In genomic region chr4:38873290-38873949, GRCh38 we compare ENCODE assay signal across 12 cellular contexts. TPM values are rescaled to one million over a fixed set of nuclear protein-coding genes. Genes with fewer than 3 reads are reported as not detected.
DNase-seq lines count a peak whose midpoint lies in the region; ATAC-seq and TF ChIP-seq lines count a peak whose summit lies in the region.
"Had no signal": no experiment of that assay in that cellular context is flagged by ENCODE, and none has a peak within 500 bp of the region (broad histone marks: within the 10 kb centered on the region; RNA-seq: fewer than 3 reads in every experiment).

No MANE protein-coding gene starts in this region.

- DNase-seq in HCT116 (ENCODE audit: low read depth, low spot score) (no peak), OCI-M1 (lab: John Stamatoyannopoulos, UW) (peak; percentile 26), foreskin melanocyte (peak; percentile 55), GOT3 (lab: John Stamatoyannopoulos, UW) (no peak), NCI-H187 (lab: John Stamatoyannopoulos, UW) (no peak)
- no peak for DNase-seq in activated effector memory CD4-positive, alpha-beta T cell treated with Interleukin-2 at 50 U/mL for 16 hours
- DNase-seq: activated CD4-positive, alpha-beta T cell treated with anti-CD3 and anti-CD28 coated beads for 1 hour; activated naive CD4-positive, alpha-beta T cell; left cardiac atrium had no signal

- CTCF ChIA-PET in HCT116 (lab: Charles Lee), result interaction anchor here (0.9 to 1.8 kb wide), 2 partner anchors 13 to 114 kb away, joined by 3 to 5 read pairs; no protein-coding TSS in a partner anchor

- H3K9me2 ChIP-seq in HCT116 (ENCODE audit: insufficient read depth), result no peaks in the 10 kb centered on the region

- H3K27ac ChIP-seq in HCT116 (ENCODE audit: low read depth, low read length) (no peak overlapping the region), subcutaneous abdominal adipose tissue (ENCODE audit: low read depth, low read length) (peak overlapping the region; percentile 12)
- H3K27ac ChIP-seq: SK-N-MC had no signal

- no peak overlapping the region for H2AFZ ChIP-seq in HCT116 (ENCODE audit: low read depth, low read length, poor library complexity, severe bottlenecking)

- H3K9ac ChIP-seq in HCT116 (ENCODE audit: low read length) (no peak overlapping the region), subcutaneous abdominal adipose tissue (ENCODE audit: low read length in 5 of 5) (no peak overlapping the region)

- peaks cover 18% of the 10 kb centered on the region; the same call in 1 of the 2 replicates for H3K79me2 ChIP-seq in HCT116 (ENCODE audit: insufficient read depth, low read length)

- TF ChIP-seq CTCF in HCT116 (IDR thresholded peaks at IDR 0.05 in 2 of 3, conservative IDR thresholded peaks at IDR 0.05 in 1 of 3; ENCODE audit: borderline replicate concordance in 1 of 3, insufficient read depth in 1 of 3, low read depth in 2 of 3, low read length in 2 of 3), result peak in 2 of 3 experiments; percentile 11 to 32; a peak in 1 of 6 replicates

- POLR2A ChIA-PET in HCT116 (lab: Charles Lee), result no interaction called here

- intact Hi-C loops in HCT116 (cut with micrococcal nuclease), result no loop called here

- no peaks in the 10 kb centered on the region for H4K20me1 ChIP-seq in HCT116 (ENCODE audit: insufficient read depth)

- TF ChIP-seq POLR2A in HCT116 (IDR thresholded peaks at IDR 0.05; ENCODE audit: borderline replicate concordance, extremely low read depth, insufficient read depth, insufficient read length), result no peak

- H3K4me3 ChIP-seq in HCT116 (replicated peaks in 1 of 2; ENCODE audit: low read depth in 1 of 2, low read length in 2 of 2), result no peak overlapping the region
- H3K4me3 ChIP-seq in subcutaneous abdominal adipose tissue (ENCODE audit: low read depth in 1 of 5, low read length in 5 of 5), result no peak overlapping the region
- H3K4me3 ChIP-seq: SK-N-MC had no signal

- no TSS peak for BruUV-seq in HCT116 (replicated peaks; lab: Mats Ljungman, UMichigan)

- ATAC-seq in HCT116, result peak; percentile 71
- no peak for ATAC-seq in HG03521 (IDR thresholded peaks at IDR 0.05; ENCODE audit: unreplicated experiment)
- ATAC-seq: left cardiac atrium had no signal

- RAD21 ChIA-PET in HCT116 (lab: Charles Lee; ENCODE audit: low non-redundant PET in 1 of 2, low total read pairs in 2 of 2, uncharacterized antibody in 2 of 2, unreplicated experiment in 2 of 2), result no interaction called here

- H3K36me3 ChIP-seq in HCT116 (ENCODE audit: control insufficient read depth in 1 of 2, insufficient read depth in 2 of 2, low read length in 2 of 2) (0 out of 4 replicates have a peak, but pooled peaks cover 0 to 4% of the 10 kb centered on the region in 2 experiments), subcutaneous abdominal adipose tissue (ENCODE audit: control insufficient read depth in 5 of 5, insufficient read depth in 5 of 5, low read length in 5 of 5) (peaks cover 8 to 24% (median 16%) of the 10 kb centered on the region in 5 donors)

- H3K27me3 ChIP-seq in HCT116 (ENCODE audit: insufficient read depth, low read length), result no peaks in the 10 kb centered on the region
- no peaks in the 10 kb centered on the region for H3K27me3 ChIP-seq in subcutaneous abdominal adipose tissue (ENCODE audit: control insufficient read depth in 5 of 5, insufficient read depth in 4 of 5, low read length in 5 of 5)

- H3K4me2 ChIP-seq in HCT116 (ENCODE audit: low read length), result no peak overlapping the region

- no peak for TF ChIP-seq RAD21 in HCT116 (IDR thresholded peaks at IDR 0.05; ENCODE audit: low read depth)

- H3K9me3 ChIP-seq in HCT116 (ENCODE audit: control insufficient read depth in 1 of 2, insufficient read depth in 1 of 2, low read depth in 1 of 2, low read length in 2 of 2) (no peaks in the 10 kb centered on the region), subcutaneous abdominal adipose tissue (ENCODE audit: control insufficient read depth in 5 of 5, low read length in 5 of 5) (no peaks in the 10 kb centered on the region)

- H3K4me1 ChIP-seq in HCT116 (ENCODE audit: control insufficient read depth in 1 of 2, insufficient read depth in 2 of 2, low read length in 2 of 2), result peaks cover 0 to 9% of the 10 kb centered on the region in 2 experiments; a peak in 3 of 4 replicates
- peaks cover 0 to 34% (median 29%) of the 10 kb centered on the region in 5 donors for H3K4me1 ChIP-seq in subcutaneous abdominal adipose tissue (ENCODE audit: control insufficient read depth in 5 of 5, insufficient read depth in 5 of 5, low read length in 5 of 5)

TF ChIP-seq in HCT116, 20 proteins besides CTCF, POLR2A, EP300 and RAD21:
- TF ChIP-seq YY1 (IDR thresholded peaks at IDR 0.05; ENCODE audit: extremely low read depth, insufficient replicate concordance, low read depth, low read length), result no peak
- no peak for TF ChIP-seq CBX3 (IDR thresholded peaks at IDR 0.05; ENCODE audit: low read depth)
- no peak for TF ChIP-seq EZH2phosphoT487 (IDR thresholded peaks at IDR 0.05; ENCODE audit: borderline replicate concordance)
- no peak for TF ChIP-seq MAX (IDR thresholded peaks at IDR 0.05)
- no peak for TF ChIP-seq TCF7L2 (IDR thresholded peaks at IDR 0.05; ENCODE audit: borderline replicate concordance, extremely low read depth, insufficient read depth, insufficient read length)
- no peak for TF ChIP-seq ZFX (IDR thresholded peaks at IDR 0.05)
- no peak for TF ChIP-seq EGR1 (IDR thresholded peaks at IDR 0.05; ENCODE audit: low read depth)
- no peak for TF ChIP-seq ELF1 (IDR thresholded peaks at IDR 0.05; ENCODE audit: borderline replicate concordance, low read depth)
- no peak for TF ChIP-seq ZBTB33 (IDR thresholded peaks at IDR 0.05; ENCODE audit: extremely low read depth, insufficient replicate concordance, low read length)
- no peak for TF ChIP-seq JUND (IDR thresholded peaks at IDR 0.05)
- no peak for TF ChIP-seq CEBPB (IDR thresholded peaks at IDR 0.05; ENCODE audit: low read depth)
- TF ChIP-seq SP1 (IDR thresholded peaks at IDR 0.05; ENCODE audit: low read depth), result no peak
- no peak for TF ChIP-seq SIN3A (IDR thresholded peaks at IDR 0.05; ENCODE audit: low read depth)
- TF ChIP-seq SRF (IDR thresholded peaks at IDR 0.05; ENCODE audit: low read depth), result no peak
- TF ChIP-seq EZH2 (IDR thresholded peaks at IDR 0.05), result no peak
- no peak for TF ChIP-seq ZNF274 (IDR thresholded peaks at IDR 0.05; ENCODE audit: low read depth, low read length)
- no peak for TF ChIP-seq FOSL1 (IDR thresholded peaks at IDR 0.05; ENCODE audit: low read depth)
- TF ChIP-seq POLR2AphosphoS5 (IDR thresholded peaks at IDR 0.05; ENCODE audit: low read depth, low read length), result no peak
- TF ChIP-seq, protein P1, sequence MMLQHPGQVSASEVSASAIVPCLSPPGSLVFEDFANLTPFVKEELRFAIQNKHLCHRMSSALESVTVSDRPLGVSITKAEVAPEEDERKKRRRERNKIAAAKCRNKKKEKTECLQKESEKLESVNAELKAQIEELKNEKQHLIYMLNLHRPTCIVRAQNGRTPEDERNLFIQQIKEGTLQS (IDR thresholded peaks at IDR 0.05), result no peak

RNA-seq across cellular contexts. Expression of gene FAM114A1, which starts 5.8 kb away (rescaled TPM):
- total RNA-seq in HCT116 (2021; ENCODE audit: unreplicated experiment), result 35.6 TPM
- 24.2 and 32.4 TPM in 2 replicates for polyA plus RNA-seq in HCT116 (2012)

RNA-seq across cellular contexts. Expression of gene TLR6, which starts 16.8 kb away (rescaled TPM):
- total RNA-seq in HCT116 (2021; ENCODE audit: unreplicated experiment), result 4.8 TPM
- 0.66 and 0.92 TPM in 2 replicates for polyA plus RNA-seq in HCT116 (2012)

Comparison
In these comparisons a context has a peak if more than half of its experiments do, and no peak if none do; other contexts are left out.
1. DNase-seq: peak in OCI-M1 (single experiment) and foreskin melanocyte (single experiment); none in HCT116 (single experiment), GOT3 (single experiment), activated effector memory CD4-positive, alpha-beta T cell treated with Interleukin-2 at 50 U/mL for 16 hours (single experiment) and NCI-H187 (0 of 2).